In the genomic region with DNA sequence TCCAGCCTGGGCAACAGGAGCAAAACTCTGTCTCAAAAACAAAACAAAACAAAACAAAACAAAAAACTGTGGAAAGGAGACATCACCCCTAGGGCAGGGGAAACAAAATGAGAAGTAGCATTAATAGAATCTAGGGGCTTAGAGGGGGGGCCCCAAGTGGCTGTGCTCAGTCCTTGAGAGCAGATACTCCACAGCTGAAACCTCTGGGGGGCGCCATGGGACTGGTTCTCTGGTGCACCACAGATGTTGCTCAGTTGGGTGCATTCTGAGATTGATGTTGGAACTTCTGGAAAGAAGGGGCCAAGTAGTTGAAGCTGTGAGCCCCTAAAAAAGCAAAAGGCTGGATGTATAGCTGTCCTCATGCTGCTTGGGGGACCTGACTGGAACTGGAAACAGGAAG, we compare ENCODE assay signal across 10 cellular contexts. TPM values are rescaled to one million over a fixed set of nuclear protein-coding genes. Genes with fewer than 3 reads are reported as not detected.
DNase-seq lines count a peak whose midpoint lies in the region; ATAC-seq and TF ChIP-seq lines count a peak whose summit lies in the region.
"Had no signal": no experiment of that assay in that cellular context is flagged by ENCODE, and none has a peak within 500 bp of the region (broad histone marks: within the 10 kb centered on the region; RNA-seq: fewer than 3 reads in every experiment).

No MANE protein-coding gene starts in this region.

- H3K36me3 ChIP-seq in stomach: no peaks in the 10 kb centered on the region

- no peak for TF ChIP-seq POLR2A in stomach (IDR thresholded peaks at IDR 0.05)

- no peaks in the 10 kb centered on the region for H3K27me3 ChIP-seq in stomach

- 10 to 50% (median 33%) methylated on average over 1 of the region's 1 CpG for WGBS in stomach, 5 donors

- no peak overlapping the region for H3K27ac ChIP-seq in stomach

- H3K4me1 ChIP-seq in stomach: no peaks in the 10 kb centered on the region

- intact Hi-C loops in left colon (cut with DNase I, micrococcal nuclease) (no loop called here), stomach (cut with DNase I; ENCODE audit: low total_unique reads) (no loop called here)

- H3K4me3 ChIP-seq in stomach: no peak overlapping the region

- peak; percentile 72 for ATAC-seq in left colon
- no peak for ATAC-seq in GM21737 (IDR thresholded peaks at IDR 0.05; ENCODE audit: unreplicated experiment)

- DNase-seq in activated gamma-delta T cell treated with Interleukin-2 at 50 U/mL for 16 hours (peak; percentile 73), activated gamma-delta T cell (lab: John Stamatoyannopoulos, UW) (no peak), left colon (peak; percentile 27 to 80), stomach (peak; percentile 36), GM03348 (ENCODE audit: low spot score) (no peak), foreskin melanocyte (no peak)
- DNase-seq in activated T-cell treated with anti-CD3 and anti-CD28 coated beads, Interleukin-2, amount 50 U/mL, for 48 hours: peak; percentile 50 to 57
- DNase-seq: amygdala, NCI-H2171 had no signal

- no peak for TF ChIP-seq CTCF in stomach (IDR thresholded peaks at IDR 0.05)

- TF ChIP-seq EP300 in stomach (IDR thresholded peaks at IDR 0.05): no peak

- peaks cover 4 to 17% (median 14%) of the 10 kb centered on the region in 4 donors for H3K9me3 ChIP-seq in stomach

RNA-seq across cellular contexts. Expression of a gene that starts 11.8 kb away (rescaled TPM):
- total RNA-seq in left colon: 100 to 1,000 TPM; 137 to 189 TPM
- 100 to 1,000 TPM; 101 to 280 (median 167) TPM for total RNA-seq in stomach
- 10 to 100 TPM; 14.4 to 38.5 (median 16.2) TPM for polyA plus RNA-seq in stomach

Comparison
In these comparisons a context has a peak if more than half of its experiments do, and no peak if none do; other contexts are left out.
1. DNase-seq: peak in activated gamma-delta T cell treated with Interleukin-2 at 50 U/mL for 16 hours (single experiment), activated T-cell treated with anti-CD3 and anti-CD28 coated beads, Interleukin-2, amount 50 U/mL, for 48 hours (2 of 2), left colon (2 of 2) and stomach (single experiment); none in activated gamma-delta T cell (single experiment), GM03348 (single experiment) and foreskin melanocyte (single experiment).